Comparison of ENCODE assay signal across 10 cellular contexts in genomic region chr1:175514309-175515001, GRCh38.
DNase-seq lines count a peak whose midpoint lies in the region; TF ChIP-seq lines count a peak whose summit lies in the region.
"Had no signal": no experiment of that assay in that cellular context is flagged by ENCODE, and none has a peak within 500 bp of the region (broad histone marks: within the 10 kb centered on the region; RNA-seq: fewer than 3 reads in every experiment).

No MANE protein-coding gene starts in this region.

- no peak for TF ChIP-seq CTCF in GM13977 (IDR thresholded peaks at IDR 0.05; ENCODE audit: extremely low read depth, insufficient read depth, missing control alignments)

- in situ Hi-C loops in GM13977 (cut with MboI; ENCODE audit: low pct_unique_long_range_greater_than_20kb, low sequenced_read_pairs, unreplicated experiment) = no loop called here

- peak; percentile 12 for DNase-seq in NCI-H748 (lab: John Stamatoyannopoulos, UW; ENCODE audit: unreplicated experiment)
- DNase-seq in NCI-H748 treated with DMSO at 0.1 percent for 48 hours (lab: John Stamatoyannopoulos, UW) = no peak
- DNase-seq in HT1080 (ENCODE audit: low read depth) = peak; percentile 57
- DNase-seq in cerebellum (ENCODE audit: low spot score) = peak; percentile 18
- DNase-seq in retina = peak; percentile 22
- DNase-seq in cortex of kidney (lab: John Stamatoyannopoulos, UW) = no peak
- DNase-seq in activated CD8-positive, alpha-beta memory T cell treated with anti-CD3 and anti-CD28 coated beads, Interleukin-2, amount 50 U/mL, for 48 hours = no peak
- no peak for DNase-seq in GM13977 (ENCODE audit: low spot score)
- DNase-seq: activated CD4-positive, alpha-beta T cell treated with anti-CD3 and anti-CD28 coated beads, Interleukin-2, amount 50 U/mL, for 4 hours; NCI-H524 treated with DMSO at 0.1 percent for 48 hours had no signal

Comparison
In these comparisons a context has a peak if more than half of its experiments do, and no peak if none do; other contexts are left out.
1. DNase-seq: peak in NCI-H748 (single experiment), HT1080 (single experiment), cerebellum (single experiment) and retina (single experiment); none in NCI-H748 treated with DMSO at 0.1 percent for 48 hours (single experiment), cortex of kidney (single experiment), activated CD8-positive, alpha-beta memory T cell treated with anti-CD3 and anti-CD28 coated beads, Interleukin-2, amount 50 U/mL, for 48 hours (single experiment) and GM13977 (single experiment).